9 cellular contexts compared by ENCODE assay signal in the genomic region with DNA sequence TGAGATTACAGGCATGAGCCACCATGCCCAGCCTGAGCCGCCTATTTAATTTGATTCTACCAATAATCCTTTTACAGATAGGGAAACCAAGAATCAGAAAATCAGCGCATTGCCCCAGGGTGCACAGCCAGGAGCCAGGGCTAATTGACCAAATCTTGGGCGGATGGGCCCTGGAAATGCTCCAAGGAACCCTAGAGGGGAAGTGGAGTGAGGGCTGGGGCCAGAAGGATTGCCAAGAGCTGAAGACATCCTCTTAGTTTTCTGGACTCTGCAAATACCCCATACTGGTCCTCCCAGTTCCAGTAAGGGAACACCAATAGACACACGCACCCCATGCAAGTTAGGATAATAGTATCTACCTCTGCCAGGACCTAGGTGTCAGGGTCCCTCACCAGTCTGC. TPM values are rescaled to one million over a fixed set of nuclear protein-coding genes. Genes with fewer than 3 reads are reported as not detected.
DNase-seq lines count a peak whose midpoint lies in the region; ATAC-seq, FAIRE-seq and TF ChIP-seq lines count a peak whose summit lies in the region.
"Had no signal": no experiment of that assay in that cellular context is flagged by ENCODE, and none has a peak within 500 bp of the region (broad histone marks: within the 10 kb centered on the region; RNA-seq: fewer than 3 reads in every experiment).

No MANE protein-coding gene starts in this region.

- TF ChIP-seq EP300 in K562 (IDR thresholded peaks at IDR 0.05; ENCODE audit: low read length): no peak

- intact Hi-C loops in Right ventricle myocardium inferior (cut with DNase I): no loop called here
- intact Hi-C loops in cardiac septum (cut with DNase I): no loop called here
- intact Hi-C loops in K562 (cut with micrococcal nuclease): loop anchor here (10.0 kb wide), 1 partner anchor 269 kb away; no protein-coding TSS in a partner anchor
- intact Hi-C loops in mucosa of descending colon (cut with DNase I, micrococcal nuclease): no loop called here
- intact Hi-C loops in vagina (cut with DNase I): no loop called here

- no peaks in the 10 kb centered on the region for H3K9me1 ChIP-seq in K562 (ENCODE audit: control insufficient read depth, insufficient read depth, low read length)

- H3K4me3 ChIP-seq in K562 (no peak overlapping the region), mucosa of descending colon (no peak overlapping the region), vagina (no peak overlapping the region)

- peaks cover 67 to 76% of the 10 kb centered on the region in 2 experiments for H3K4me1 ChIP-seq in K562 (replicated peaks in 1 of 2; ENCODE audit: control insufficient read depth in 2 of 2, insufficient read depth in 2 of 2, low read length in 2 of 2)
- H3K4me1 ChIP-seq in mucosa of descending colon (ENCODE audit: low read depth): peaks cover 63% of the 10 kb centered on the region
- H3K4me1 ChIP-seq in vagina: peaks cover 47% of the 10 kb centered on the region

- H3K36me3 ChIP-seq in K562 (ENCODE audit: control insufficient read depth, insufficient read depth, low read length) (peaks cover 46% of the 10 kb centered on the region; the same call in 2 of the 3 replicates), mucosa of descending colon (ENCODE audit: low read depth) (no peaks in the 10 kb centered on the region), vagina (peaks cover 0 to 1% of the 10 kb centered on the region in 2 donors)

- POLR2A ChIA-PET in K562 (lab: Yijun Ruan, JAX): interaction anchor here (0.6 to 1.8 kb wide), 4 partner anchors 22 to 185 kb away, joined by 3 to 7 read pairs (median 5); partner anchors contain the start of gene ELMO3

- no peaks in the 10 kb centered on the region for H3K27me3 ChIP-seq in K562 (ENCODE audit: control insufficient read depth in 2 of 2, insufficient read depth in 2 of 2, low read length in 2 of 2)
- H3K27me3 ChIP-seq in vagina: no peaks in the 10 kb centered on the region

- TF ChIP-seq POLR2A in K562 (conservative IDR thresholded peaks at IDR 0.05) (no peak), vagina (IDR thresholded peaks at IDR 0.05) (no peak)

- in situ Hi-C loops in K562 (cut with MboI): no loop called here

- TF ChIP-seq CTCF in K562 (IDR thresholded peaks at IDR 0.05 in 2 of 3, conservative IDR thresholded peaks at IDR 0.05 in 1 of 3; ENCODE audit: insufficient read depth in 2 of 3, low read depth in 1 of 3, low read length in 3 of 3) (no peak), mucosa of descending colon (IDR thresholded peaks at IDR 0.05) (no peak), vagina (IDR thresholded peaks at IDR 0.05) (no peak)

- no TSS peak for BruUV-seq in K562 (replicated peaks; lab: Mats Ljungman, UMichigan)

- H3K4me2 ChIP-seq in K562 (ENCODE audit: insufficient read depth, low read length): peak overlapping the region; percentile 91; the same call in 1 of the 2 replicates

- peak; percentile 37 for DNase-seq in Right ventricle myocardium inferior (ENCODE audit: missing footprints)
- DNase-seq in cardiac septum (ENCODE audit: low spot score): no peak
- no peak for DNase-seq in K562 (ENCODE audit: extremely low read depth in 1 of 4, low spot score in 3 of 4)
- peak in 2 of 3 donors; percentile 44 to 53 for DNase-seq in mucosa of descending colon
- no peak for DNase-seq in vagina (ENCODE audit: extremely low spot score in 2 of 2)
- DNase-seq: NCI-H2029 had no signal

- 55% methylated on average over 4 of the region's 4 CpGs for WGBS in K562 (ENCODE audit: insufficient coverage, low coverage, missing lambda C conversion rate)

- no peak for FAIRE-seq in K562 (lab: Jason Lieb, UNC)

- CTCF ChIA-PET in K562 (lab: Yijun Ruan, JAX; ENCODE audit: low intra/inter-chr PET ratio): no interaction called here

- H4K20me1 ChIP-seq in K562 (replicated peaks; ENCODE audit: control insufficient read depth, insufficient read depth, low read length): no peaks in the 10 kb centered on the region

- H3K9ac ChIP-seq in K562 (ENCODE audit: insufficient read depth in 1 of 2, low read depth in 2 of 2, low read length in 2 of 2): peak overlapping the region; percentile 27 to 96; a peak in 2 of 4 replicates

- no peaks in the 10 kb centered on the region for H3K9me3 ChIP-seq in K562 (replicated peaks; ENCODE audit: control insufficient read depth, insufficient read depth, low read depth, low read length)
- H3K9me3 ChIP-seq in mucosa of descending colon: no peaks in the 10 kb centered on the region
- H3K9me3 ChIP-seq in vagina: no peaks in the 10 kb centered on the region

- peak overlapping the region; percentile 68; the same call in 2 of the 3 replicates for H3K27ac ChIP-seq in K562 (ENCODE audit: extremely low read depth, low read depth, low read length)
- peak overlapping the region; percentile 85 for H3K27ac ChIP-seq in vagina

- no peak for TF ChIP-seq RAD21 in K562 (CRISPR knock-in tag; conservative IDR thresholded peaks at IDR 0.05 in 1 of 2, IDR thresholded peaks at IDR 0.05 in 1 of 2)

- H3K79me2 ChIP-seq in K562 (ENCODE audit: control insufficient read depth, insufficient read depth, low read length): peaks cover 86% of the 10 kb centered on the region

- H2AFZ ChIP-seq in K562 (ENCODE audit: low read depth, low read length): no peak overlapping the region

- no peak for ATAC-seq in Right ventricle myocardium inferior
- no peak for ATAC-seq in K562
- no peak for ATAC-seq in mucosa of descending colon
- ATAC-seq in GM21737 (IDR thresholded peaks at IDR 0.05; ENCODE audit: unreplicated experiment): no peak
- ATAC-seq in HG03521 (IDR thresholded peaks at IDR 0.05; ENCODE audit: unreplicated experiment): no peak
- no peak for ATAC-seq in GM19035 (IDR thresholded peaks at IDR 0.05; ENCODE audit: unreplicated experiment)

RNA-seq across cellular contexts. Expression of gene FHOD1, which starts 3.8 kb away (rescaled TPM):
- total RNA-seq in Right ventricle myocardium inferior (15.3 TPM), cardiac septum (33.4 TPM), K562 (2014; rRNA removed) (47.9 and 57.6 TPM in 2 replicates), K562 (2014; rRNA removed; fragmentation: Illumina TruSeq; extraction: Trizol) (16.2 and 26.9 TPM in 2 replicates), K562 (2015; rRNA removed; fragmentation: Illumina TruSeq; extraction: Trizol) (21.1 and 21.8 TPM in 2 replicates), K562 (2021) (113 and 126 TPM in 2 replicates), mucosa of descending colon (10 to 100 TPM; 30.7 to 36.5 (median 34.1) TPM), vagina (17.2 TPM)
- 215 and 563 TPM in 2 replicates for total RNA-seq in K562 (2011; cell fraction: chromatin; rRNA removed; ENCODE audit: low replicate concordance)
- total RNA-seq in K562 (2011; cell fraction: nucleolus; rRNA removed): 341 and 352 TPM in 2 replicates
- 210 and 234 TPM in 2 replicates for total RNA-seq in K562 (2011; cell fraction: nucleoplasm; rRNA removed)
- polyA plus RNA-seq in K562 (2011; rRNA removed) (32.3 and 65.2 TPM in 2 replicates), K562 (2014; fragmentation: Illumina TruSeq; extraction: Trizol) (48.2 and 49.9 TPM in 2 replicates), K562 (2014; fragmentation: Nextera tagmentation; extraction: Ambion mirVana) (10 to 100 TPM; 18.7 to 19.2 TPM), K562 (2014; rRNA removed) (63.0 and 63.7 TPM in 2 replicates)
- 33.8 and 42.7 TPM in 2 replicates for polyA plus RNA-seq in K562 (2011; cell fraction: cytosol; rRNA removed)
- 385 and 440 TPM in 2 replicates for polyA plus RNA-seq in K562 (2011; cell fraction: nucleus; rRNA removed)
- 73.5 and 82.7 TPM in 2 replicates for polyA plus RNA-seq in K562 (2012)
- polyA minus RNA-seq in K562 (2011; rRNA and poly(A)+ RNA removed): 19.6 and 21.8 TPM in 2 replicates
- polyA minus RNA-seq in K562 (2011; cell fraction: cytosol; rRNA and poly(A)+ RNA removed): 36.4 and 51.4 TPM in 2 replicates
- 49.3 and 53.6 TPM in 2 replicates for polyA minus RNA-seq in K562 (2011; cell fraction: nucleus; rRNA and poly(A)+ RNA removed)

RNA-seq across cellular contexts. Expression of gene SLC9A5, which starts 5.3 kb away (rescaled TPM):
- total RNA-seq in Right ventricle myocardium inferior: 0.84 TPM
- 1.1 TPM for total RNA-seq in cardiac septum
- 11.2 and 22.6 TPM in 2 replicates for total RNA-seq in K562 (2011; cell fraction: chromatin; rRNA removed; ENCODE audit: low replicate concordance)
- total RNA-seq in K562 (2011; cell fraction: nucleolus; rRNA removed): 13.6 and 15.5 TPM in 2 replicates
- 10.0 and 10.3 TPM in 2 replicates for total RNA-seq in K562 (2011; cell fraction: nucleoplasm; rRNA removed)
- total RNA-seq in K562 (2014; rRNA removed): 1.2 and 1.6 TPM in 2 replicates
- 0.69 and 0.70 TPM in 2 replicates for total RNA-seq in K562 (2014; rRNA removed; fragmentation: Illumina TruSeq; extraction: Trizol)
- 0.72 TPM in 2 replicates for total RNA-seq in K562 (2015; rRNA removed; fragmentation: Illumina TruSeq; extraction: Trizol)
- 2.5 and 3.1 TPM in 2 replicates for total RNA-seq in K562 (2021)
- 2.6 and 3.4 TPM in 2 replicates for polyA plus RNA-seq in K562 (2011; rRNA removed)
- polyA plus RNA-seq in K562 (2011; cell fraction: cytosol; rRNA removed): 1.8 and 2.4 TPM in 2 replicates
- polyA plus RNA-seq in K562 (2011; cell fraction: nucleus; rRNA removed): 25.0 and 34.4 TPM in 2 replicates
- 2.1 and 3.4 TPM in 2 replicates for polyA plus RNA-seq in K562 (2012)
- 1.5 and 1.8 TPM in 2 replicates for polyA plus RNA-seq in K562 (2014; fragmentation: Illumina TruSeq; extraction: Trizol)
- under 1 TPM; 0.06 to 0.07 TPM for polyA plus RNA-seq in K562 (2014; fragmentation: Nextera tagmentation; extraction: Ambion mirVana)
- 2.7 and 2.8 TPM in 2 replicates for polyA plus RNA-seq in K562 (2014; rRNA removed)
- polyA minus RNA-seq in K562 (2011; rRNA and poly(A)+ RNA removed): 1.2 and 1.3 TPM in 2 replicates
- polyA minus RNA-seq in K562 (2011; cell fraction: cytosol; rRNA and poly(A)+ RNA removed): 0.91 and 1.5 TPM in 2 replicates
- 4.4 and 4.7 TPM in 2 replicates for polyA minus RNA-seq in K562 (2011; cell fraction: nucleus; rRNA and poly(A)+ RNA removed)
- total RNA-seq in mucosa of descending colon: 1 to 10 TPM; 1.7 to 2.6 (median 1.9) TPM
- total RNA-seq in vagina: 0.49 TPM

RNA-seq across cellular contexts. Expression of gene TMEM208, which starts 16.6 kb away (rescaled TPM):
- 12.5 TPM for total RNA-seq in Right ventricle myocardium inferior
- 16.3 TPM for total RNA-seq in cardiac septum
- 63.5 and 134 TPM in 2 replicates for total RNA-seq in K562 (2011; cell fraction: chromatin; rRNA removed; ENCODE audit: low replicate concordance)
- 154 and 182 TPM in 2 replicates for total RNA-seq in K562 (2011; cell fraction: nucleolus; rRNA removed)
- total RNA-seq in K562 (2011; cell fraction: nucleoplasm; rRNA removed): 105 and 122 TPM in 2 replicates
- 43.6 and 46.8 TPM in 2 replicates for total RNA-seq in K562 (2014; rRNA removed)
- total RNA-seq in K562 (2014; rRNA removed; fragmentation: Illumina TruSeq; extraction: Trizol): 25.2 and 31.8 TPM in 2 replicates
- total RNA-seq in K562 (2015; rRNA removed; fragmentation: Illumina TruSeq; extraction: Trizol): 33.3 and 37.4 TPM in 2 replicates
- 46.5 and 54.3 TPM in 2 replicates for total RNA-seq in K562 (2021)
- 55.8 and 67.8 TPM in 2 replicates for polyA plus RNA-seq in K562 (2011; rRNA removed)
- polyA plus RNA-seq in K562 (2011; cell fraction: cytosol; rRNA removed): 113 and 129 TPM in 2 replicates
- 65.0 and 95.7 TPM in 2 replicates for polyA plus RNA-seq in K562 (2011; cell fraction: nucleus; rRNA removed)
- 48.4 and 51.3 TPM in 2 replicates for polyA plus RNA-seq in K562 (2012)
- polyA plus RNA-seq in K562 (2014; fragmentation: Illumina TruSeq; extraction: Trizol): 54.1 and 61.7 TPM in 2 replicates
- polyA plus RNA-seq in K562 (2014; fragmentation: Nextera tagmentation; extraction: Ambion mirVana): 100 to 1,000 TPM; 233 to 239 TPM
- 64.4 and 72.6 TPM in 2 replicates for polyA plus RNA-seq in K562 (2014; rRNA removed)
- polyA minus RNA-seq in K562 (2011; rRNA and poly(A)+ RNA removed): 48.1 and 54.8 TPM in 2 replicates
- polyA minus RNA-seq in K562 (2011; cell fraction: cytosol; rRNA and poly(A)+ RNA removed): 21.3 and 27.6 TPM in 2 replicates
- polyA minus RNA-seq in K562 (2011; cell fraction: nucleus; rRNA and poly(A)+ RNA removed): 32.0 and 42.5 TPM in 2 replicates
- total RNA-seq in mucosa of descending colon: 10 to 100 TPM; 30.8 to 39.6 (median 36.1) TPM
- total RNA-seq in vagina: 48.9 TPM

RNA-seq across cellular contexts. Expression of gene PLEKHG4, which starts 35.9 kb away (rescaled TPM):
- 1.1 TPM for total RNA-seq in Right ventricle myocardium inferior
- total RNA-seq in cardiac septum: 0.70 TPM
- total RNA-seq in K562 (2011; cell fraction: chromatin; rRNA removed; ENCODE audit: low replicate concordance): 35.5 and 125 TPM in 2 replicates
- total RNA-seq in K562 (2011; cell fraction: nucleolus; rRNA removed): 104 and 108 TPM in 2 replicates
- total RNA-seq in K562 (2011; cell fraction: nucleoplasm; rRNA removed): 56.2 and 56.3 TPM in 2 replicates
- total RNA-seq in K562 (2014; rRNA removed): 25.2 and 30.8 TPM in 2 replicates
- 8.4 and 12.2 TPM in 2 replicates for total RNA-seq in K562 (2014; rRNA removed; fragmentation: Illumina TruSeq; extraction: Trizol)
- total RNA-seq in K562 (2015; rRNA removed; fragmentation: Illumina TruSeq; extraction: Trizol): 17.1 and 17.9 TPM in 2 replicates
- 32.8 and 35.4 TPM in 2 replicates for total RNA-seq in K562 (2021)
- polyA plus RNA-seq in K562 (2011; rRNA removed): 25.3 and 38.6 TPM in 2 replicates
- 31.4 and 51.4 TPM in 2 replicates for polyA plus RNA-seq in K562 (2011; cell fraction: cytosol; rRNA removed)
- 233 and 335 TPM in 2 replicates for polyA plus RNA-seq in K562 (2011; cell fraction: nucleus; rRNA removed)
- polyA plus RNA-seq in K562 (2012): 20.8 and 43.5 TPM in 2 replicates
- 14.9 and 23.8 TPM in 2 replicates for polyA plus RNA-seq in K562 (2014; fragmentation: Illumina TruSeq; extraction: Trizol)
- polyA plus RNA-seq in K562 (2014; fragmentation: Nextera tagmentation; extraction: Ambion mirVana): 1 to 10 TPM; 3.7 to 4.7 TPM
- 33.5 and 36.8 TPM in 2 replicates for polyA plus RNA-seq in K562 (2014; rRNA removed)
- polyA minus RNA-seq in K562 (2011; rRNA and poly(A)+ RNA removed): 8.0 and 10.5 TPM in 2 replicates
- polyA minus RNA-seq in K562 (2011; cell fraction: cytosol; rRNA and poly(A)+ RNA removed): 19.2 and 26.7 TPM in 2 replicates
- 35.8 and 36.2 TPM in 2 replicates for polyA minus RNA-seq in K562 (2011; cell fraction: nucleus; rRNA and poly(A)+ RNA removed)
- total RNA-seq in mucosa of descending colon: 10 to 100 TPM in 2 of 3 donors, 1 to 10 TPM in 1; 8.0 to 15.4 (median 10.5) TPM
- total RNA-seq in vagina: 9.8 TPM

RNA-seq across cellular contexts. Expression of gene ELMO3, which starts 44.5 kb away (rescaled TPM):
- total RNA-seq in Right ventricle myocardium inferior (0.89 TPM), cardiac septum (0.92 TPM), K562 (2014; rRNA removed) (1.9 and 3.1 TPM in 2 replicates), K562 (2014; rRNA removed; fragmentation: Illumina TruSeq; extraction: Trizol) (0.48 and 0.58 TPM in 2 replicates), K562 (2015; rRNA removed; fragmentation: Illumina TruSeq; extraction: Trizol) (1.5 and 1.7 TPM in 2 replicates), K562 (2021) (3.9 and 4.6 TPM in 2 replicates), mucosa of descending colon (10 to 100 TPM; 25.4 to 68.0 (median 42.1) TPM), vagina (21.6 TPM)
- 12.1 and 42.9 TPM in 2 replicates for total RNA-seq in K562 (2011; cell fraction: chromatin; rRNA removed; ENCODE audit: low replicate concordance)
- 32.0 and 40.1 TPM in 2 replicates for total RNA-seq in K562 (2011; cell fraction: nucleolus; rRNA removed)
- total RNA-seq in K562 (2011; cell fraction: nucleoplasm; rRNA removed): 12.4 and 17.4 TPM in 2 replicates
- polyA plus RNA-seq in K562 (2011; rRNA removed) (2.5 and 4.0 TPM in 2 replicates), K562 (2014; fragmentation: Illumina TruSeq; extraction: Trizol) (0.82 and 1.3 TPM in 2 replicates), K562 (2014; fragmentation: Nextera tagmentation; extraction: Ambion mirVana) (under 1 TPM; 0.04 to 0.06 TPM), K562 (2014; rRNA removed) (5.1 and 5.2 TPM in 2 replicates)
- polyA plus RNA-seq in K562 (2011; cell fraction: cytosol; rRNA removed): 2.2 and 3.1 TPM in 2 replicates
- 35.2 and 59.8 TPM in 2 replicates for polyA plus RNA-seq in K562 (2011; cell fraction: nucleus; rRNA removed)
- 3.7 and 5.7 TPM in 2 replicates for polyA plus RNA-seq in K562 (2012)
- 0.51 and 0.53 TPM in 2 replicates for polyA minus RNA-seq in K562 (2011; rRNA and poly(A)+ RNA removed)
- polyA minus RNA-seq in K562 (2011; cell fraction: cytosol; rRNA and poly(A)+ RNA removed): 0.57 and 1.3 TPM in 2 replicates
- 5.8 and 7.3 TPM in 2 replicates for polyA minus RNA-seq in K562 (2011; cell fraction: nucleus; rRNA and poly(A)+ RNA removed)

Comparison
In these comparisons a context has a peak if more than half of its experiments do, and no peak if none do; other contexts are left out.
1. DNase-seq: peak in Right ventricle myocardium inferior (single experiment) and mucosa of descending colon (2 of 3); none in cardiac septum (single experiment), K562 (0 of 4) and vagina (0 of 2).